ENCODE assay signal across 38 cellular contexts in the genomic region with DNA sequence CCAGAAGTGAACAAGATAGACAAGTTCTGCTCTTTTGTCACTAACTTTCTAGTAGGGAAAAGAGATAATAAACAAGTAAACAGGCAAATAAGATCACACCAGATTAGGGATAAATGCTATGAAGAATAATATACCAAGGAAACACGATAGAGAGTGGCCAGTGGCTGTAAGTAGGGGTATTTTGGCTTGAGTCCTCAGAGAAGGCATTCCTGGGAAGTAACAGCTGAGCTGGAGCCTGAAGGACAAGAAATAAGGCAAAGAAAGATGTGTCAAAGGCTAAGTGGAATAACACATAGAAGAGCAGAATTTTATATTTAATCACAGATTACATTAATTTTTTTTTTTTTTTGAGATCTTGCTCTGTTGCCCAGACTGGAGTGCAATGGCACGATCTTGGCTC.
"Had no signal": no experiment of that assay in that cellular context is flagged by ENCODE, and none has a peak within 500 bp of the region (broad histone marks: within the 10 kb centered on the region; RNA-seq: fewer than 3 reads in every experiment).

No MANE protein-coding gene starts in this region.

- H3K9me3 ChIP-seq: adrenal gland, ascending aorta, body of pancreas, breast epithelium had no signal

- H3K4me3 Mint-ChIP-seq: activated naive CD4-positive, alpha-beta T cell treated with anti-CD3 and anti-CD28 coated beads for 36 hours; activated naive CD4-positive, alpha-beta T cell treated with anti-CD3 and anti-CD28 coated beads, Interleukin-2, amount 10 ng/mL, durations not matched to agents 7 days and 5 days; activated naive CD4-positive, alpha-beta T cell treated with anti-CD3 and anti-CD28 coated beads, Interleukin-2, amount 50 U/mL, for 24 hours; activated naive CD8-positive, alpha-beta T cell; activated naive CD8-positive, alpha-beta T cell treated with anti-CD3 and anti-CD28 coated beads for 36 hours; activated naive CD8-positive, alpha-beta T cell treated with anti-CD3 and anti-CD28 coated beads, Interleukin-2, amount 10 ng/mL, durations not matched to agents 7 days and 5 days; activated naive CD8-positive, alpha-beta T cell treated with anti-CD3 and anti-CD28 coated beads, Interleukin-2, amount 50 U/mL, for 24 hours; activated T-cell treated with anti-CD3 and anti-CD28 coated beads, Interleukin-2, amount 50 U/mL, for 24 hours; activated T-cell treated with anti-CD3 and anti-CD28 coated beads, Interleukin-2, amount 50 U/mL, for 4 hours; activated T-cell treated with anti-CD3 and anti-CD28 coated beads, Interleukin-2, amount 50 U/mL, for 72 hours; activated T-helper 1 cell treated with anti-CD3 and anti-CD28 coated beads, Interleukin-12 subunit alpha, Interleukin-12 subunit beta, Interleukin-2, Interleukin-4 antibody, amounts not matched to agents 30 ng/mL and 10 ng/mL and 1 ng/mL, durations not matched to agents 14 hours and 24 hours and 36 hours; activated T-helper 17 cell treated with anti-CD3 and anti-CD28 coated beads, Interleukin-2, amount 50 U/mL, for 72 hours; brain; central memory CD8-positive, alpha-beta T cell had no signal

- H3K36me3 ChIP-seq: adrenal gland, ascending aorta, brain microvascular endothelial cell, cardiac muscle cell had no signal

- DNase-seq: activated effector memory CD4-positive, alpha-beta T cell treated with anti-CD3 and anti-CD28 coated beads, Interleukin-2, amount 50 U/mL, for 16 hours; activated effector memory CD4-positive, alpha-beta T cell treated with Interleukin-2 at 50 U/mL for 16 hours; activated gamma-delta T cell; activated gamma-delta T cell treated with Interleukin-2 at 50 U/mL for 16 hours; activated naive CD4-positive, alpha-beta T cell; activated naive CD4-positive, alpha-beta T cell treated with anti-CD3 and anti-CD28 coated beads for 36 hours; activated naive CD4-positive, alpha-beta T cell treated with anti-CD3 and anti-CD28 coated beads, Interleukin-2, amount 10 ng/mL, durations not matched to agents 7 days and 5 days; activated naive CD4-positive, alpha-beta T cell treated with anti-CD3 and anti-CD28 coated beads, Interleukin-2, amount 50 U/mL, for 16 hours; activated naive CD4-positive, alpha-beta T cell treated with Interleukin-2 at 50 U/mL for 16 hours; activated naive CD8-positive, alpha-beta T cell treated with anti-CD3 and anti-CD28 coated beads for 36 hours; activated naive CD8-positive, alpha-beta T cell treated with anti-CD3 and anti-CD28 coated beads, Interleukin-2, amount 10 ng/mL, durations not matched to agents 7 days and 5 days; activated naive CD8-positive, alpha-beta T cell treated with anti-CD3 and anti-CD28 coated beads, Interleukin-2, amount 50 U/mL, for 24 hours; activated T-cell treated with anti-CD3 and anti-CD28 coated beads for 4 hours; activated T-cell treated with anti-CD3 and anti-CD28 coated beads, Interleukin-2, amount 50 U/mL, for 1 hour; activated T-cell treated with anti-CD3 and anti-CD28 coated beads, Interleukin-2, amount 50 U/mL, for 24 hours; activated T-cell treated with anti-CD3 and anti-CD28 coated beads, Interleukin-2, amount 50 U/mL, for 4 hours; activated T-cell treated with anti-CD3 and anti-CD28 coated beads, Interleukin-2, amount 50 U/mL, for 48 hours; activated T-cell treated with anti-CD3 and anti-CD28 coated beads, Interleukin-2, amount 50 U/mL, for 72 hours; adrenal gland; amniotic stem cell; amygdala; anterior cingulate cortex; aorta; body of pancreas; brain microvascular endothelial cell; central memory CD4-positive, alpha-beta T cell; cerebellar nuclear complex had no signal

- H3K27ac ChIP-seq: adrenal gland, ascending aorta, body of pancreas, brain microvascular endothelial cell, breast epithelium, cardiac muscle cell had no signal

- H3K36me3 Mint-ChIP-seq: activated naive CD4-positive, alpha-beta T cell treated with anti-CD3 and anti-CD28 coated beads, Interleukin-2, amount 10 ng/mL, durations not matched to agents 7 days and 5 days; activated naive CD4-positive, alpha-beta T cell treated with anti-CD3 and anti-CD28 coated beads, Interleukin-2, amount 50 U/mL, for 24 hours; activated naive CD4-positive, alpha-beta T cell treated with anti-CD3 and anti-CD28 coated beads, Interleukin-2, amount 50 U/mL, for 72 hours; activated naive CD8-positive, alpha-beta T cell; activated naive CD8-positive, alpha-beta T cell treated with anti-CD3 and anti-CD28 coated beads for 36 hours; activated naive CD8-positive, alpha-beta T cell treated with anti-CD3 and anti-CD28 coated beads, Interleukin-2, amount 10 ng/mL, durations not matched to agents 7 days and 5 days; brain had no signal

- H3K4me3 ChIP-seq: adrenal gland, ascending aorta, body of pancreas, breast epithelium, cardiac muscle cell had no signal

- H3K4me1 ChIP-seq: adrenal gland, ascending aorta, body of pancreas, breast epithelium had no signal

- H3K4me1 Mint-ChIP-seq: activated naive CD4-positive, alpha-beta T cell treated with anti-CD3 and anti-CD28 coated beads, Interleukin-2, amount 10 ng/mL, durations not matched to agents 7 days and 5 days; activated naive CD4-positive, alpha-beta T cell treated with anti-CD3 and anti-CD28 coated beads, Interleukin-2, amount 50 U/mL, for 24 hours; activated naive CD8-positive, alpha-beta T cell treated with anti-CD3 and anti-CD28 coated beads for 36 hours; activated naive CD8-positive, alpha-beta T cell treated with anti-CD3 and anti-CD28 coated beads, Interleukin-2, amount 10 ng/mL, durations not matched to agents 7 days and 5 days; activated naive CD8-positive, alpha-beta T cell treated with anti-CD3 and anti-CD28 coated beads, Interleukin-2, amount 50 U/mL, for 24 hours; activated T-helper 17 cell treated with anti-CD3 and anti-CD28 coated beads, Interleukin-2, amount 50 U/mL, for 72 hours; brain; central memory CD8-positive, alpha-beta T cell had no signal

- H3K9me3 Mint-ChIP-seq: activated naive CD4-positive, alpha-beta T cell treated with anti-CD3 and anti-CD28 coated beads, Interleukin-2, amount 50 U/mL, for 24 hours; activated naive CD8-positive, alpha-beta T cell treated with anti-CD3 and anti-CD28 coated beads, Interleukin-2, amount 10 ng/mL, durations not matched to agents 7 days and 5 days; activated T-helper 1 cell treated with anti-CD3 and anti-CD28 coated beads, Interleukin-12 subunit alpha, Interleukin-12 subunit beta, Interleukin-2, Interleukin-4 antibody, amounts not matched to agents 30 ng/mL and 10 ng/mL and 1 ng/mL, durations not matched to agents 14 hours and 24 hours and 36 hours; activated T-helper 17 cell treated with anti-CD3 and anti-CD28 coated beads, Interleukin-2, amount 50 U/mL, for 72 hours; brain had no signal

- H3K27me3 ChIP-seq: adrenal gland, ascending aorta, body of pancreas, brain microvascular endothelial cell, breast epithelium, cardiac muscle cell had no signal

- ATAC-seq: activated naive CD4-positive, alpha-beta T cell treated with anti-CD3 and anti-CD28 coated beads, Interleukin-2, amount 50 U/mL, for 72 hours; activated naive CD8-positive, alpha-beta T cell treated with anti-CD3 and anti-CD28 coated beads, Interleukin-2, amount 50 U/mL, for 24 hours; activated T-cell treated with anti-CD3 and anti-CD28 coated beads, Interleukin-2, amount 50 U/mL, for 4 hours; activated T-cell treated with anti-CD3 and anti-CD28 coated beads, Interleukin-2, amount 50 U/mL, for 72 hours; activated T-helper 17 cell treated with anti-CD3 and anti-CD28 coated beads, Interleukin-2, amount 50 U/mL, for 72 hours; body of pancreas had no signal

- H3K27ac Mint-ChIP-seq: activated naive CD4-positive, alpha-beta T cell treated with anti-CD3 and anti-CD28 coated beads for 36 hours; activated naive CD4-positive, alpha-beta T cell treated with anti-CD3 and anti-CD28 coated beads, Interleukin-2, amount 10 ng/mL, durations not matched to agents 7 days and 5 days; activated naive CD4-positive, alpha-beta T cell treated with anti-CD3 and anti-CD28 coated beads, Interleukin-2, amount 50 U/mL, for 24 hours; activated naive CD4-positive, alpha-beta T cell treated with anti-CD3 and anti-CD28 coated beads, Interleukin-2, amount 50 U/mL, for 72 hours; activated naive CD8-positive, alpha-beta T cell; activated naive CD8-positive, alpha-beta T cell treated with anti-CD3 and anti-CD28 coated beads for 36 hours; activated naive CD8-positive, alpha-beta T cell treated with anti-CD3 and anti-CD28 coated beads, Interleukin-2, amount 10 ng/mL, durations not matched to agents 7 days and 5 days; activated naive CD8-positive, alpha-beta T cell treated with anti-CD3 and anti-CD28 coated beads, Interleukin-2, amount 50 U/mL, for 24 hours; activated T-cell treated with anti-CD3 and anti-CD28 coated beads, Interleukin-2, amount 50 U/mL, for 24 hours; activated T-cell treated with anti-CD3 and anti-CD28 coated beads, Interleukin-2, amount 50 U/mL, for 72 hours; activated T-helper 1 cell treated with anti-CD3 and anti-CD28 coated beads, Interleukin-12 subunit alpha, Interleukin-12 subunit beta, Interleukin-2, Interleukin-4 antibody, amounts not matched to agents 30 ng/mL and 10 ng/mL and 1 ng/mL, durations not matched to agents 14 hours and 24 hours and 36 hours; activated T-helper 17 cell treated with anti-CD3 and anti-CD28 coated beads, Interleukin-2, amount 50 U/mL, for 72 hours; activated T-helper 2 cell treated with anti-CD3 and anti-CD28 coated beads, Interferon-gamma antibody, Interleukin-2, Interleukin-4, amounts not matched to agents 10 μg/mL and 5 μg/mL and 100 μg/mL, durations not matched to agents 14 hours and 24 hours and 36 hours; brain had no signal

- H3K27me3 Mint-ChIP-seq: activated naive CD4-positive, alpha-beta T cell treated with anti-CD3 and anti-CD28 coated beads, Interleukin-2, amount 10 ng/mL, durations not matched to agents 7 days and 5 days; activated naive CD4-positive, alpha-beta T cell treated with anti-CD3 and anti-CD28 coated beads, Interleukin-2, amount 50 U/mL, for 24 hours; activated naive CD8-positive, alpha-beta T cell; activated naive CD8-positive, alpha-beta T cell treated with anti-CD3 and anti-CD28 coated beads for 36 hours; activated naive CD8-positive, alpha-beta T cell treated with anti-CD3 and anti-CD28 coated beads, Interleukin-2, amount 10 ng/mL, durations not matched to agents 7 days and 5 days; activated naive CD8-positive, alpha-beta T cell treated with anti-CD3 and anti-CD28 coated beads, Interleukin-2, amount 50 U/mL, for 24 hours; activated T-cell treated with anti-CD3 and anti-CD28 coated beads, Interleukin-2, amount 50 U/mL, for 24 hours; activated T-helper 17 cell treated with anti-CD3 and anti-CD28 coated beads, Interleukin-2, amount 50 U/mL, for 72 hours; brain; central memory CD8-positive, alpha-beta T cell had no signal
